ENCODE assay signal across 14 cellular contexts in the genomic region with DNA sequence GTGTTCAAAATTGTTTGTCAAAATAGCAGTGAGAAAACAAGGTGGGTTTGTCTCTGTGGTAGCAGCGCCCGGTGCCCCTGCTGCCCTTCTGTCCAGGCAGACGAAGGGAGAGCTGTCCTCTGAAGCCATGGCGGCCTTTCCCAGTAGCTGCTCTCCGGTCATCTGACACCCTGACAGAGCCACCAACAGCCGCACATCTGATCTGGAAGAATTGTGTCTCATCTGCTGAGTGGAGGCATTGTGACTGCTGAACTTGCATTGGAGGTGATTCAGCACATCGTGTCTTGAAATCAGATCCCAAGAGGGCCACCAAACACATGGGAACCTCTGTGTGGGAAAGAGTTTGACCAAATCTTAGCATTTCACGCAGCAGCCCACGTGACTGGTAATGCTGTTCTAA.
DNase-seq lines count a peak whose midpoint lies in the region; TF ChIP-seq lines count a peak whose summit lies in the region.
"Had no signal": no experiment of that assay in that cellular context is flagged by ENCODE, and none has a peak within 500 bp of the region (broad histone marks: within the 10 kb centered on the region; RNA-seq: fewer than 3 reads in every experiment).

No MANE protein-coding gene starts in this region.

- H3K4me2 ChIP-seq in mammary epithelial cell (ENCODE audit: insufficient read depth, low read depth, low read length) (no peak overlapping the region), smooth muscle cell (no peak overlapping the region)
- H3K4me2 ChIP-seq: A549 had no signal

- CTCF ChIA-PET in mammary epithelial cell (lab: Charles Lee; ENCODE audit: low non-redundant PET): no interaction called here

- no peak overlapping the region for H3K27ac ChIP-seq in esophagus muscularis mucosa (replicated peaks in 1 of 4)
- no peak overlapping the region for H3K27ac ChIP-seq in mammary epithelial cell (ENCODE audit: insufficient read depth, low read depth, low read length)
- H3K27ac ChIP-seq in smooth muscle cell (ENCODE audit: low read depth): no peak overlapping the region
- H3K27ac ChIP-seq: A549, GM23248 had no signal

- H3K9me3 ChIP-seq in esophagus muscularis mucosa (no peaks in the 10 kb centered on the region), mammary epithelial cell (replicated peaks; ENCODE audit: insufficient read depth, low read length) (no peaks in the 10 kb centered on the region), smooth muscle cell (replicated peaks; ENCODE audit: low read depth) (no peaks in the 10 kb centered on the region)
- H3K9me3 ChIP-seq: A549, Caco-2 had no signal

- intact Hi-C loops in esophagus muscularis mucosa (cut with DNase I) (no loop called here), mammary epithelial cell (cut with micrococcal nuclease) (no loop called here)

- TF ChIP-seq EP300 in esophagus muscularis mucosa (IDR thresholded peaks at IDR 0.05): no peak

- no peak overlapping the region for H2AFZ ChIP-seq in mammary epithelial cell (ENCODE audit: low read depth, low read length)
- H2AFZ ChIP-seq in smooth muscle cell (ENCODE audit: low read depth): no peak overlapping the region
- H2AFZ ChIP-seq: GM23248 had no signal

- no peak overlapping the region for H3K9ac ChIP-seq in mammary epithelial cell (ENCODE audit: insufficient read depth, low read length)
- H3K9ac ChIP-seq in smooth muscle cell (ENCODE audit: low read depth): no peak overlapping the region
- H3K9ac ChIP-seq: GM23248 had no signal

- TF ChIP-seq CTCF in esophagus muscularis mucosa (IDR thresholded peaks at IDR 0.05) (no peak), nephron progenitor cell (IDR thresholded peaks at IDR 0.05) (no peak), osteocyte (IDR thresholded peaks at IDR 0.05) (no peak), mammary epithelial cell (conservative IDR thresholded peaks at IDR 0.05 in 1 of 2, IDR thresholded peaks at IDR 0.05 in 1 of 2; ENCODE audit: extremely low read depth in 1 of 2, insufficient read depth in 1 of 2, low read depth in 1 of 2, low read length in 2 of 2) (no peak), smooth muscle cell (IDR thresholded peaks at IDR 0.05; ENCODE audit: borderline replicate concordance, insufficient read depth, poor library complexity, severe bottlenecking) (no peak)

- H3K9me3 Mint-ChIP-seq in nephron progenitor cell (no peaks in the 10 kb centered on the region), osteocyte (ENCODE audit: unreplicated experiment) (peaks cover 34% of the 10 kb centered on the region)

- H3K4me3 Mint-ChIP-seq in nephron progenitor cell (no peak overlapping the region), osteocyte (ENCODE audit: unreplicated experiment) (no peak overlapping the region)
- H3K4me3 Mint-ChIP-seq: CD14-positive monocyte; CD8-positive, alpha-beta memory T cell had no signal

- BruUV-seq in mammary epithelial cell (replicated peaks; lab: Mats Ljungman, UMichigan): no TSS peak

- H3K36me3 Mint-ChIP-seq in nephron progenitor cell (ENCODE audit: low read depth): no peaks in the 10 kb centered on the region
- no peaks in the 10 kb centered on the region for H3K36me3 Mint-ChIP-seq in osteocyte (ENCODE audit: unreplicated experiment)
- H3K36me3 Mint-ChIP-seq: CD14-positive monocyte; CD8-positive, alpha-beta memory T cell had no signal

- H4K20me1 ChIP-seq in mammary epithelial cell (ENCODE audit: insufficient read depth, low read length) (no peaks in the 10 kb centered on the region), smooth muscle cell (ENCODE audit: low read depth) (no peaks in the 10 kb centered on the region)

- dilution Hi-C loops in mammary epithelial cell (cut with HindIII; ENCODE audit: low sequenced_read_pairs): no loop called here

- no peaks in the 10 kb centered on the region for H3F3A ChIP-seq in smooth muscle cell (ENCODE audit: low read depth)

- H3K27ac Mint-ChIP-seq in nephron progenitor cell: peak overlapping the region; percentile 41
- no peak overlapping the region for H3K27ac Mint-ChIP-seq in osteocyte (ENCODE audit: unreplicated experiment)
- H3K27ac Mint-ChIP-seq: CD14-positive monocyte; CD8-positive, alpha-beta memory T cell had no signal

- H3K4me3 ChIP-seq in esophagus muscularis mucosa: no peak overlapping the region
- no peak overlapping the region for H3K4me3 ChIP-seq in mammary epithelial cell (replicated peaks in 1 of 3; ENCODE audit: insufficient read depth in 1 of 3, low read depth in 2 of 3, low read length in 3 of 3)
- H3K4me3 ChIP-seq in smooth muscle cell: no peak overlapping the region
- H3K4me3 ChIP-seq: A549, GM23248 had no signal

- no peaks in the 10 kb centered on the region for H3K79me2 ChIP-seq in mammary epithelial cell (ENCODE audit: insufficient read depth, low read length)
- H3K79me2 ChIP-seq in smooth muscle cell (ENCODE audit: low read depth): no peaks in the 10 kb centered on the region

- no peaks in the 10 kb centered on the region for H3K36me3 ChIP-seq in esophagus muscularis mucosa
- no peaks in the 10 kb centered on the region for H3K36me3 ChIP-seq in mammary epithelial cell (ENCODE audit: insufficient read depth, low read length)
- H3K36me3 ChIP-seq in smooth muscle cell (ENCODE audit: low read depth): no peaks in the 10 kb centered on the region

- in situ Hi-C loops in SK-MEL-5 (cut with HindIII; ENCODE audit: low pct_unique_long_range_greater_than_20kb, low sequenced_read_pairs): no loop called here
- in situ Hi-C loops in mammary epithelial cell (cut with MboI; ENCODE audit: low sequenced_read_pairs in 2 of 2): no loop called here

- H3K27me3 ChIP-seq in esophagus muscularis mucosa (peaks cover 0 to 5% (median 0%) of the 10 kb centered on the region in 4 donors), mammary epithelial cell (ENCODE audit: insufficient read depth, low read length) (no peaks in the 10 kb centered on the region), smooth muscle cell (ENCODE audit: low read depth) (peaks cover 5% of the 10 kb centered on the region)

- TF ChIP-seq POLR2A in esophagus muscularis mucosa (IDR thresholded peaks at IDR 0.05; ENCODE audit: low read depth): no peak

- WGBS in esophagus muscularis mucosa: 66% methylated on average over 3 of the region's 9 CpGs
- 85% methylated on average over 7 of the region's 9 CpGs for WGBS in mammary epithelial cell (ENCODE audit: low coverage, missing lambda C conversion rate)
- WGBS in smooth muscle cell (ENCODE audit: low lambda C conversion rate): 87% methylated on average over 9 of the region's 9 CpGs

- H3K4me1 Mint-ChIP-seq in nephron progenitor cell: peaks cover 10% of the 10 kb centered on the region
- H3K4me1 Mint-ChIP-seq in osteocyte (ENCODE audit: unreplicated experiment): no peaks in the 10 kb centered on the region
- H3K4me1 Mint-ChIP-seq: CD14-positive monocyte; CD8-positive, alpha-beta memory T cell had no signal

- H3K27me3 Mint-ChIP-seq in nephron progenitor cell (ENCODE audit: low read depth, poor library complexity) (peaks cover 26% of the 10 kb centered on the region), osteocyte (ENCODE audit: unreplicated experiment) (no peaks in the 10 kb centered on the region)
- H3K27me3 Mint-ChIP-seq: CD8-positive, alpha-beta memory T cell had no signal

- H3K4me1 ChIP-seq in esophagus muscularis mucosa (no peaks in the 10 kb centered on the region), mammary epithelial cell (ENCODE audit: insufficient read depth, low read length) (no peaks in the 10 kb centered on the region), smooth muscle cell (ENCODE audit: low read depth) (no peaks in the 10 kb centered on the region)
- H3K4me1 ChIP-seq: A549, Caco-2 had no signal

- DNase-seq in SK-MEL-5 (ENCODE audit: low read depth, low spot score) (peak; percentile 18), esophagus muscularis mucosa (ENCODE audit: extremely low spot score) (peak; percentile 74), nephron progenitor cell (no peak), ureter (ENCODE audit: low spot score) (peak; percentile 19), osteocyte (ENCODE audit: extremely low spot score, unreplicated experiment) (no peak), mammary epithelial cell (no peak), smooth muscle cell (lab: John Stamatoyannopoulos, UW; ENCODE audit: unreplicated experiment) (no peak)
- DNase-seq: Caco-2; CD8-positive, alpha-beta memory T cell; GF-D8; GM23248; H7 had no signal

Comparison
In these comparisons a context has a peak if more than half of its experiments do, and no peak if none do; other contexts are left out.
1. DNase-seq: peak in SK-MEL-5 (single experiment), esophagus muscularis mucosa (single experiment) and ureter (single experiment); none in nephron progenitor cell (single experiment), osteocyte (single experiment), mammary epithelial cell (single experiment) and smooth muscle cell (single experiment).